Comparison of ENCODE assay signal across 8 cellular contexts in the genomic region with DNA sequence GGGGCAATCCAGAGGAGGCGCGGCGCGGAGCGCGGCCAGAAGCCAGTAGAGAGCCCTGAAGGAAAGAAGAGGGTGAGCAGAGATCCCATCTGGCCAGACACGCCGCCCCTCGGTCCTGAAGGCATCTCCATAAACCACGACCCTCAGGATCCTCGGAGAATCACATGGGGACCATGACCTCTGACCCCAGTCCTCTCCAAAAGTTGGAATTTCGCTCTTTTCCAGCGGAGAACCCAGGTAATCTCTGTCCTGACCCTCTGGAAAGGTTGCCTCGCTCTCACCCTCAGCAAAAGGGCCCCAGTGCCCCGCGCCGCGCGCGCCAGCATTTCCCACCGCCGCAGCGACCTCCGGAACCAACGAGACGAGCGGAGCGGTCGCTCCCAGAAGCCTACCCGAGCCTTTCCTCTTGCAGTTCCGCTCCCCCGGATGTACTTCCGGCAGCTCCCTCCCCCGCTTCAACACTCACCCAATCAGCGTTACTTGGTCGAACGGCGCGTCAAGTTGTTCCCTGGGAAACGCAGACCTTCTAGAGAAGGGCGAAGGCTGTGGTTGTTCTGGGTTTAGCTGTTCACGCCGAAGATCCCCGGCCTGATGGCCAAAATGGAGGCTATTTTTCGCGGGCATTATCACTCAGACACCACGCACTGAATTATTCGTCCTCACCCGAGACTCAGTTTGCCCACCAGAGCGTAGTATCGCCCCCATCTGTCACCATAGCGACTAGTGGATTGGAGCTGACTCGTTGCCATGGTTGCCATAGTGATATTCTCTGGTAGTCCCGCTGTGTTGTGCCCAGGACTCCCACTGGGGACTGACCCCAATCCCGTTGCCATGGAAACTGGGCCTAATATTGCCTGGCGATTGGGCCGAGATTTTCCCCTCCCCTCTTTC. TPM values are rescaled to one million over a fixed set of nuclear protein-coding genes. Genes with fewer than 3 reads are reported as not detected.
A peak's percentile ranks its signal among the peaks of the same experiment; 100 is the strongest.
DNase-seq lines count a peak whose midpoint lies in the region; ATAC-seq and TF ChIP-seq lines count a peak whose summit lies in the region.

TSS of gene STOML2 (minus strand) at position 363 of the 891 bp plus-strand sequence. CDS start at position 326, 37 bp downstream.

- H3K4me1 Mint-ChIP-seq in activated T-helper 2 cell treated with anti-CD3 and anti-CD28 coated beads, Interferon-gamma antibody, Interleukin-2, Interleukin-4, amounts not matched to agents 10 μg/mL and 5 μg/mL and 100 μg/mL, durations not matched to agents 14 hours and 24 hours and 36 hours (ENCODE audit: low read depth) = peaks cover 18% of the 10 kb centered on the region
- peaks cover 30 to 31% of the 10 kb centered on the region in 2 donors for H3K4me1 Mint-ChIP-seq in natural killer cell

- peaks cover 58% of the 10 kb centered on the region for H3K36me3 ChIP-seq in RWPE2 (ENCODE audit: low read depth)

- H3K27me3 Mint-ChIP-seq in activated T-helper 2 cell treated with anti-CD3 and anti-CD28 coated beads, Interferon-gamma antibody, Interleukin-2, Interleukin-4, amounts not matched to agents 10 μg/mL and 5 μg/mL and 100 μg/mL, durations not matched to agents 14 hours and 24 hours and 36 hours (ENCODE audit: low read depth) = no peaks in the 10 kb centered on the region
- no peaks in the 10 kb centered on the region for H3K27me3 Mint-ChIP-seq in natural killer cell (ENCODE audit: low read depth in 2 of 2)

- intact Hi-C loops in activated T-helper 2 cell treated with anti-CD3 and anti-CD28 coated beads, Interferon-gamma antibody, Interleukin-2, Interleukin-4, amounts not matched to agents 10 μg/mL and 5 μg/mL and 100 μg/mL, durations not matched to agents 14 hours and 24 hours and 36 hours (cut with micrococcal nuclease) = loop anchor here (1.0 kb wide), 4 partner anchors 8 to 629 kb away; partner anchors contain the start of genes CREB3, TLN1 and VCP
- intact Hi-C loops in natural killer cell (cut with micrococcal nuclease) = loop anchor here (1.0 to 2.0 kb wide), 4 partner anchors 8 to 114 kb away; partner anchors contain the start of genes DNAJB5 and VCP

- DNase-seq in EH (ENCODE audit: low read depth) (peak; percentile 97), H4 (ENCODE audit: low spot score) (peak; percentile 98), LoVo (ENCODE audit: low spot score) (peak; percentile 96), RWPE2 (ENCODE audit: low spot score) (peak; percentile 94), fibroblast of peridontal ligament (ENCODE audit: extremely low read depth) (peak; percentile 95), natural killer cell (peak; percentile 84)
- DNase-seq in activated T-helper 2 cell treated with anti-CD3 and anti-CD28 coated beads, Interferon-gamma antibody, Interleukin-2, Interleukin-4, amounts not matched to agents 10 μg/mL and 5 μg/mL and 100 μg/mL, durations not matched to agents 14 hours and 24 hours and 36 hours (ENCODE audit: low spot score) = peak; percentile 91
- DNase-seq in stimulated activated naive CD4-positive, alpha-beta T cell treated with Interleukin-2 at 50 U/mL for 16 hours (lab: John Stamatoyannopoulos, UW) = peak; percentile 92

- H3K9me3 Mint-ChIP-seq in activated T-helper 2 cell treated with anti-CD3 and anti-CD28 coated beads, Interferon-gamma antibody, Interleukin-2, Interleukin-4, amounts not matched to agents 10 μg/mL and 5 μg/mL and 100 μg/mL, durations not matched to agents 14 hours and 24 hours and 36 hours = no peaks in the 10 kb centered on the region
- no peaks in the 10 kb centered on the region for H3K9me3 Mint-ChIP-seq in natural killer cell

- ATAC-seq in RWPE2 (ENCODE audit: low read depth) (peak; percentile 98), natural killer cell (peak; percentile 96 to 98 (median 98))

- no peaks in the 10 kb centered on the region for H3K9me3 ChIP-seq in RWPE2 (ENCODE audit: severe bottlenecking)

- peak within 1 kb of the TSS; percentile 45 for H3K27ac ChIP-seq in RWPE2 (ENCODE audit: poor library complexity, severe bottlenecking)

- no peak for TF ChIP-seq CTCF in RWPE2 (IDR thresholded peaks at IDR 0.05; ENCODE audit: poor library complexity, severe bottlenecking)
- TF ChIP-seq CTCF in natural killer cell (IDR thresholded peaks at IDR 0.05) = no peak

- no peaks in the 10 kb centered on the region for H3K27me3 ChIP-seq in RWPE2 (ENCODE audit: insufficient read depth, poor library complexity, severe bottlenecking)

- H3K27ac Mint-ChIP-seq in activated T-helper 2 cell treated with anti-CD3 and anti-CD28 coated beads, Interferon-gamma antibody, Interleukin-2, Interleukin-4, amounts not matched to agents 10 μg/mL and 5 μg/mL and 100 μg/mL, durations not matched to agents 14 hours and 24 hours and 36 hours = peak within 1 kb of the TSS; percentile 96
- peak within 1 kb of the TSS; percentile 94 to 97 for H3K27ac Mint-ChIP-seq in natural killer cell

- H3K4me1 ChIP-seq in RWPE2 (ENCODE audit: insufficient read depth, poor library complexity, severe bottlenecking) = no peaks in the 10 kb centered on the region

- H3K36me3 Mint-ChIP-seq in activated T-helper 2 cell treated with anti-CD3 and anti-CD28 coated beads, Interferon-gamma antibody, Interleukin-2, Interleukin-4, amounts not matched to agents 10 μg/mL and 5 μg/mL and 100 μg/mL, durations not matched to agents 14 hours and 24 hours and 36 hours (ENCODE audit: low read depth) = peaks cover 48% of the 10 kb centered on the region
- H3K36me3 Mint-ChIP-seq in natural killer cell = peaks cover 7% of the 10 kb centered on the region

- peak within 1 kb of the TSS; percentile 68 for H3K4me3 ChIP-seq in RWPE2 (ENCODE audit: severe bottlenecking)

- H3K4me3 Mint-ChIP-seq in activated T-helper 2 cell treated with anti-CD3 and anti-CD28 coated beads, Interferon-gamma antibody, Interleukin-2, Interleukin-4, amounts not matched to agents 10 μg/mL and 5 μg/mL and 100 μg/mL, durations not matched to agents 14 hours and 24 hours and 36 hours (ENCODE audit: low read depth) = peak within 1 kb of the TSS; percentile 97
- peak within 1 kb of the TSS; percentile 99 for H3K4me3 Mint-ChIP-seq in natural killer cell

RNA-seq across cellular contexts. Expression of gene STOML2, which starts in this region (rescaled TPM):
- total RNA-seq in H4 (2014; rRNA removed; shearing (Covaris generic)) = 131 and 198 TPM in 2 replicates
- total RNA-seq in activated T-helper 2 cell treated with anti-CD3 and anti-CD28 coated beads, Interferon-gamma antibody, Interleukin-2, Interleukin-4, amounts not matched to agents 10 μg/mL and 5 μg/mL and 100 μg/mL, durations not matched to agents 14 hours and 24 hours and 36 hours = 211 and 214 TPM in 2 replicates
- 10 to 100 TPM; 41.4 to 43.9 (median 41.6) TPM for total RNA-seq in natural killer cell

Comparison
In these comparisons a context has a peak if more than half of its experiments do, and no peak if none do; other contexts are left out.
1. Peak in every context shown above with its lines: DNase-seq, ATAC-seq, H3K4me3 ChIP-seq and H3K27ac ChIP-seq.